In genomic region chr10:12825255-12825654, GRCh38 we compare ENCODE assay signal across 15 cellular contexts.
"Had no signal": no experiment of that assay in that cellular context is flagged by ENCODE, and none has a peak within 500 bp of the region (broad histone marks: within the 10 kb centered on the region; RNA-seq: fewer than 3 reads in every experiment).

No MANE protein-coding gene starts in this region.

- H3K4me1 ChIP-seq: adrenal gland, left ventricle myocardium inferior, pancreas, right lobe of liver, upper lobe of left lung had no signal

- H3K36me3 ChIP-seq: adrenal gland, right lobe of liver had no signal

- DNase-seq: activated CD4-positive, alpha-beta T cell treated with anti-CD3 and anti-CD28 coated beads, Interleukin-2, amount 50 U/mL, for 4 hours; activated gamma-delta T cell; adrenal gland; foreskin melanocyte; kidney glomerular epithelial cell; left ventricle myocardium inferior; naive thymus-derived CD4-positive, alpha-beta T cell; pancreas; right lobe of liver; small intestine; stimulated activated CD4-positive, alpha-beta T cell treated with anti-CD3 and anti-CD28 coated beads, Interleukin-4, amount 100 ng/mL, for 24 hours; stomach; upper lobe of left lung had no signal

- H3K27ac ChIP-seq: adrenal gland, left ventricle myocardium inferior, pancreas, right lobe of liver, upper lobe of left lung had no signal

- H3K4me3 ChIP-seq: adrenal gland, dorsolateral prefrontal cortex, left ventricle myocardium inferior, pancreas, right lobe of liver, stomach, upper lobe of left lung had no signal

- ATAC-seq: naive thymus-derived CD4-positive, alpha-beta T cell; pancreas; right lobe of liver; stimulated activated effector memory CD8-positive, alpha-beta T cell treated with anti-CD3 and anti-CD28 coated beads, Interleukin-12 subunit alpha, Interleukin-12 subunit beta, amount 100 ng/mL, for 72 hours had no signal

- H3K27me3 ChIP-seq: adrenal gland, dorsolateral prefrontal cortex, pancreas, right lobe of liver, stomach, upper lobe of left lung had no signal

- H3K9me3 ChIP-seq: adrenal gland, left ventricle myocardium inferior, pancreas, right lobe of liver, stomach, upper lobe of left lung had no signal
